Comparison of ENCODE assay signal across 22 cellular contexts in the genomic region with DNA sequence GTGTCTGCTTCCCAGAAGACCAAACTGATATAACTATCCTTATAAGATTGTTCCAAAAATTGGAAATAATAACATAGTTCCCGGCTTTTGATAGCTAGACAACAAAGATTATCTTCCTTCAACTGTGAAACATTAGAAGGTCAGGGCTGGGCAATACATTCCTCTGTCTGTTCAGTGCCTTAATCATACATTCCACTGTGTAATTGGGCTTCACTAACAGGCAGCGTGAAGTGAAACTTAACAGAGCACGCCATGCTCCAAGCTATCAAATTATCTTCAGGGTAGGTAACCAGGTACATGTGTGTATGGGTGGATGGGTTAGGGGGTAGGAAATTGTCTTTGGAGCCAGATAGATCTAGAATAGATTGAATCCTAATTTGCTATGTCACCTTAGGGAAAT.
A peak's percentile ranks its signal among the peaks of the same experiment; 100 is the strongest.
DNase-seq lines count a peak whose midpoint lies in the region; ATAC-seq, FAIRE-seq and TF ChIP-seq lines count a peak whose summit lies in the region.
"Had no signal": no experiment of that assay in that cellular context is flagged by ENCODE, and none has a peak within 500 bp of the region (broad histone marks: within the 10 kb centered on the region; RNA-seq: fewer than 3 reads in every experiment).

No MANE protein-coding gene starts in this region.

- ATAC-seq in GM18505 (IDR thresholded peaks at IDR 0.05; ENCODE audit: unreplicated experiment) = no peak
- no peak for ATAC-seq in HG03045 (IDR thresholded peaks at IDR 0.05; ENCODE audit: unreplicated experiment)
- ATAC-seq: activated CD8-positive, alpha-beta memory T cell treated with anti-CD3 and anti-CD28 coated beads, Interleukin-2, amount 10 ng/mL, durations not matched to agents 7 days and 5 days; CD8-positive, alpha-beta T cell; gastroesophageal sphincter; Panc1 had no signal

- TF ChIP-seq POLR2A in GM18505 (IDR thresholded peaks at IDR 0.05; ENCODE audit: borderline replicate concordance, extremely low read depth, insufficient read depth, insufficient read length) = no peak

- H3K4me3 ChIP-seq in foreskin fibroblast (ENCODE audit: low read depth in 1 of 2, low read length in 2 of 2) = no peak overlapping the region
- no peak overlapping the region for H3K4me3 ChIP-seq in retinal pigment epithelial cell (ENCODE audit: low read length)
- H3K4me3 ChIP-seq: gastroesophageal sphincter, prostate gland, transverse colon had no signal

- TF ChIP-seq CTCF in foreskin fibroblast (IDR thresholded peaks at IDR 0.05; ENCODE audit: low read depth, low read length) = no peak
- no peak for TF ChIP-seq CTCF in retinal pigment epithelial cell (conservative IDR thresholded peaks at IDR 0.05; ENCODE audit: low read depth, low read length)

- DNase-seq in HEK293T (ENCODE audit: extremely low spot score) (peak; percentile 35), RCC 7860 (ENCODE audit: low spot score) (peak; percentile 20), foreskin fibroblast (peak; percentile 6 to 44), retinal pigment epithelial cell (ENCODE audit: low read depth) (peak; percentile 70), CD1c-positive myeloid dendritic cell (ENCODE audit: extremely low spot score) (no peak)
- DNase-seq: activated CD8-positive, alpha-beta memory T cell treated with anti-CD3 and anti-CD28 coated beads, Interleukin-2, amount 10 ng/mL, durations not matched to agents 7 days and 5 days; activated naive CD4-positive, alpha-beta T cell; CD8-positive, alpha-beta T cell; endodermal cell; GDM1; naive B cell; NCI-H510A; stimulated activated CD4-positive, alpha-beta T cell treated with anti-CD3 and anti-CD28 coated beads, Interleukin-4, amount 100 ng/mL, for 24 hours; transverse colon had no signal

- CTCF ChIA-PET in HEK293T (lab: Yijun Ruan, JAX) = no interaction called here

- POLR2A ChIA-PET in HEK293T (lab: Yijun Ruan, JAX) = interaction anchor here (1.1 kb wide), 1 partner anchor 24 kb away, joined by 3 read pairs; a partner anchor contains a TSS

- FAIRE-seq in RCC 7860 (lab: Jason Lieb, UNC) = peak; percentile 44
- FAIRE-seq: GM18507, GM19239, keratinocyte had no signal

TF ChIP-seq in HEK293T, 16 proteins besides CTCF, POLR2A, EP300 and RAD21:
- TF ChIP-seq FOXK2 (IDR thresholded peaks at IDR 0.05) (no peak), FOXM1 (IDR thresholded peaks at IDR 0.05; ENCODE audit: borderline replicate concordance) (no peak), SUZ12 (IDR thresholded peaks at IDR 0.05) (no peak), NFRKB (IDR thresholded peaks at IDR 0.05) (no peak), TARDBP (IDR thresholded peaks at IDR 0.05) (no peak), FOXA1 (IDR thresholded peaks at IDR 0.05) (no peak), BHLHE40 (IDR thresholded peaks at IDR 0.05; ENCODE audit: borderline replicate concordance) (no peak), HDGF (IDR thresholded peaks at IDR 0.05; ENCODE audit: borderline replicate concordance) (no peak), SP1 (IDR thresholded peaks at IDR 0.05) (no peak), ARNT (IDR thresholded peaks at IDR 0.05) (no peak), CTBP1 (IDR thresholded peaks at IDR 0.05; ENCODE audit: borderline replicate concordance) (no peak), LEF1 (IDR thresholded peaks at IDR 0.05; ENCODE audit: borderline replicate concordance) (no peak), ZNF384 (IDR thresholded peaks at IDR 0.05) (no peak), ELF4 (IDR thresholded peaks at IDR 0.05) (no peak), L3MBTL2 (conservative IDR thresholded peaks at IDR 0.05) (no peak)
- TF ChIP-seq, protein P1, sequence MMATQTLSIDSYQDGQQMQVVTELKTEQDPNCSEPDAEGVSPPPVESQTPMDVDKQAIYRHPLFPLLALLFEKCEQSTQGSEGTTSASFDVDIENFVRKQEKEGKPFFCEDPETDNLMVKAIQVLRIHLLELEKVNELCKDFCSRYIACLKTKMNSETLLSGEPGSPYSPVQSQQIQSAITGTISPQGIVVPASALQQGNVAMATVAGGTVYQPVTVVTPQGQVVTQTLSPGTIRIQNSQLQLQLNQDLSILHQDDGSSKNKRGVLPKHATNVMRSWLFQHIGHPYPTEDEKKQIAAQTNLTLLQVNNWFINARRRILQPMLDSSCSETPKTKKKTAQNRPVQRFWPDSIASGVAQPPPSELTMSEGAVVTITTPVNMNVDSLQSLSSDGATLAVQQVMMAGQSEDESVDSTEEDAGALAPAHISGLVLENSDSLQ (IDR thresholded peaks at IDR 0.05) = no peak
TF ChIP-seq in HEK293T: peak in this region for 0.
